In the genomic region with DNA sequence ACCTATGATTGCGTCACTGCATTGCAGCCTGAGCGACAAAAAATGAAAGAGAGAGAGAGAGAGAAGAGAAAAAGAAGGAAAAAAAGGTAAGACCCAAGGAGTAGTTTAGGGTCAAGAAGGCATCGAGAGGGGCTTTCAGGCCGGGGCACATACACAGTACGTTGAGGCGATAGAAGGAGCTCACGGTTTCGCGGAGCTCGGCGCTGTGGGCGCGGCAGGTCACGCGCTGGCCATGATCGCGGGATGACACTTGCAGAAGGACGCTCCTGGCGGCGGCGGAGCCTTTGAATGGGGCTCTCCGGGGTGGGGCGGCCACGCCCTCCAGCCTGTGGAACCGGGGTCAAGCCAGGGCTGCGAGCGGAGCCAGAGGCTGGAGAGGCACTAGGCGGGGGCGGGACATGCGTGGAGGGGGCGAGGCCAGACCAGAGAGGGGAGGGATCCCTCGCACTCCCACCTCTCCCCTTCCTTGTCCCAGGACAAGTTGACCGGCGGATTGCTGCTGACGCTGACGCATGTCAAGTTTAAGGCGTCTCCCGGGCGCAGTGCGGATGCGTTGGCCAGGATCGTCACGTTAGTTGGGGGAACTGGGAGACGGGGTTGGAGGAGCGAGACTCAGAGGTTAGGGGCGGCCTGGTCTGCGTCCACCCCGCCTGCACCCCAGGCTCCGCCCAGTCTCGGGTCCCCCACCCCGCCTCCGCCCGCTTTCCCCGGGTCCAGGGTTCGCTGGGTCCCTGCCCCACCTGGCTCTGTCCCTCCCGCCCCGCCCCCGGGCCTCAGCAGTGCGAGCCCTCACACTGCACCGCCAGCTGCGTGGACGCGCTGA, we compare ENCODE assay signal across 1 cellular context.
TF ChIP-seq lines count a peak whose summit lies in the region.

No MANE protein-coding gene starts in this region.

TF ChIP-seq in HepG2, 621 proteins besides CTCF, POLR2A, EP300 and RAD21 (continued from another document and continues in another):
- TF ChIP-seq, protein P1, sequence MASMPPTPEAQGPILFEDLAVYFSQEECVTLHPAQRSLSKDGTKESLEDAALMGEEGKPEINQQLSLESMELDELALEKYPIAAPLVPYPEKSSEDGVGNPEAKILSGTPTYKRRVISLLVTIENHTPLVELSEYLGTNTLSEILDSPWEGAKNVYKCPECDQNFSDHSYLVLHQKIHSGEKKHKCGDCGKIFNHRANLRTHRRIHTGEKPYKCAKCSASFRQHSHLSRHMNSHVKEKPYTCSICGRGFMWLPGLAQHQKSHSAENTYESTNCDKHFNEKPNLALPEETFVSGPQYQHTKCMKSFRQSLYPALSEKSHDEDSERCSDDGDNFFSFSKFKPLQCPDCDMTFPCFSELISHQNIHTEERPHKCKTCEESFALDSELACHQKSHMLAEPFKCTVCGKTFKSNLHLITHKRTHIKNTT (CRISPR knock-in tag; IDR thresholded peaks at IDR 0.05), result no peak
- TF ChIP-seq, protein P2, sequence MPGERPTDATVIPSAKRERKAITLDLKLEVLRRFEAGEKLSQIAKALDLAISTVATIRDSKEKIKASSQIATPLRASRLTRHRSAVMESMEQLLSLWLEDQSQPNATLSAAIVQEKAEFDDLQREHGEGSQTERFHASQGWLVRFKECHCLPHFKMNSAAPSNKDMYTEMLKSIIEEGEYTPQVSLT (CRISPR knock-in tag; IDR thresholded peaks at IDR 0.05; ENCODE audit: borderline replicate concordance, low read depth), result no peak
- TF ChIP-seq, protein P3, sequence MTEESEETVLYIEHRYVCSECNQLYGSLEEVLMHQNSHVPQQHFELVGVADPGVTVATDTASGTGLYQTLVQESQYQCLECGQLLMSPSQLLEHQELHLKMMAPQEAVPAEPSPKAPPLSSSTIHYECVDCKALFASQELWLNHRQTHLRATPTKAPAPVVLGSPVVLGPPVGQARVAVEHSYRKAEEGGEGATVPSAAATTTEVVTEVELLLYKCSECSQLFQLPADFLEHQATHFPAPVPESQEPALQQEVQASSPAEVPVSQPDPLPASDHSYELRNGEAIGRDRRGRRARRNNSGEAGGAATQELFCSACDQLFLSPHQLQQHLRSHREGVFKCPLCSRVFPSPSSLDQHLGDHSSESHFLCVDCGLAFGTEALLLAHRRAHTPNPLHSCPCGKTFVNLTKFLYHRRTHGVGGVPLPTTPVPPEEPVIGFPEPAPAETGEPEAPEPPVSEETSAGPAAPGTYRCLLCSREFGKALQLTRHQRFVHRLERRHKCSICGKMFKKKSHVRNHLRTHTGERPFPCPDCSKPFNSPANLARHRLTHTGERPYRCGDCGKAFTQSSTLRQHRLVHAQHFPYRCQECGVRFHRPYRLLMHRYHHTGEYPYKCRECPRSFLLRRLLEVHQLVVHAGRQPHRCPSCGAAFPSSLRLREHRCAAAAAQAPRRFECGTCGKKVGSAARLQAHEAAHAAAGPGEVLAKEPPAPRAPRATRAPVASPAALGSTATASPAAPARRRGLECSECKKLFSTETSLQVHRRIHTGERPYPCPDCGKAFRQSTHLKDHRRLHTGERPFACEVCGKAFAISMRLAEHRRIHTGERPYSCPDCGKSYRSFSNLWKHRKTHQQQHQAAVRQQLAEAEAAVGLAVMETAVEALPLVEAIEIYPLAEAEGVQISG (CRISPR knock-in tag; IDR thresholded peaks at IDR 0.05), result 0 out of 2 replicates have a peak, but pooled peaks have one; percentile 29
- no peak for TF ChIP-seq MATR3 (CRISPR knock-in tag; IDR thresholded peaks at IDR 0.05)
- TF ChIP-seq NR1H2 (CRISPR knock-in tag; IDR thresholded peaks at IDR 0.05; ENCODE audit: borderline replicate concordance, low read depth), result no peak
- no peak for TF ChIP-seq ZNF253 (CRISPR knock-in tag; IDR thresholded peaks at IDR 0.05; ENCODE audit: borderline replicate concordance)
- TF ChIP-seq, protein P4, sequence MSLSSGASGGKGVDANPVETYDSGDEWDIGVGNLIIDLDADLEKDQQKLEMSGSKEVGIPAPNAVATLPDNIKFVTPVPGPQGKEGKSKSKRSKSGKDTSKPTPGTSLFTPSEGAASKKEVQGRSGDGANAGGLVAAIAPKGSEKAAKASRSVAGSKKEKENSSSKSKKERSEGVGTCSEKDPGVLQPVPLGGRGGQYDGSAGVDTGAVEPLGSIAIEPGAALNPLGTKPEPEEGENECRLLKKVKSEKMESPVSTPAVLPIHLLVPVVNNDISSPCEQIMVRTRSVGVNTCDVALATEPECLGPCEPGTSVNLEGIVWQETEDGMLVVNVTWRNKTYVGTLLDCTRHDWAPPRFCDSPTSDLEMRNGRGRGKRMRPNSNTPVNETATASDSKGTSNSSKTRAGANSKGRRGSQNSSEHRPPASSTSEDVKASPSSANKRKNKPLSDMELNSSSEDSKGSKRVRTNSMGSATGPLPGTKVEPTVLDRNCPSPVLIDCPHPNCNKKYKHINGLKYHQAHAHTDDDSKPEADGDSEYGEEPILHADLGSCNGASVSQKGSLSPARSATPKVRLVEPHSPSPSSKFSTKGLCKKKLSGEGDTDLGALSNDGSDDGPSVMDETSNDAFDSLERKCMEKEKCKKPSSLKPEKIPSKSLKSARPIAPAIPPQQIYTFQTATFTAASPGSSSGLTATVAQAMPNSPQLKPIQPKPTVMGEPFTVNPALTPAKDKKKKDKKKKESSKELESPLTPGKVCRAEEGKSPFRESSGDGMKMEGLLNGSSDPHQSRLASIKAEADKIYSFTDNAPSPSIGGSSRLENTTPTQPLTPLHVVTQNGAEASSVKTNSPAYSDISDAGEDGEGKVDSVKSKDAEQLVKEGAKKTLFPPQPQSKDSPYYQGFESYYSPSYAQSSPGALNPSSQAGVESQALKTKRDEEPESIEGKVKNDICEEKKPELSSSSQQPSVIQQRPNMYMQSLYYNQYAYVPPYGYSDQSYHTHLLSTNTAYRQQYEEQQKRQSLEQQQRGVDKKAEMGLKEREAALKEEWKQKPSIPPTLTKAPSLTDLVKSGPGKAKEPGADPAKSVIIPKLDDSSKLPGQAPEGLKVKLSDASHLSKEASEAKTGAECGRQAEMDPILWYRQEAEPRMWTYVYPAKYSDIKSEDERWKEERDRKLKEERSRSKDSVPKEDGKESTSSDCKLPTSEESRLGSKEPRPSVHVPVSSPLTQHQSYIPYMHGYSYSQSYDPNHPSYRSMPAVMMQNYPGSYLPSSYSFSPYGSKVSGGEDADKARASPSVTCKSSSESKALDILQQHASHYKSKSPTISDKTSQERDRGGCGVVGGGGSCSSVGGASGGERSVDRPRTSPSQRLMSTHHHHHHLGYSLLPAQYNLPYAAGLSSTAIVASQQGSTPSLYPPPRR (CRISPR knock-in tag; IDR thresholded peaks at IDR 0.05; ENCODE audit: borderline replicate concordance), result peak; percentile 42; the same call in 1 of the 2 replicates
- no peak for TF ChIP-seq ZKSCAN8 (CRISPR knock-in tag; IDR thresholded peaks at IDR 0.05; ENCODE audit: borderline replicate concordance)
- no peak for TF ChIP-seq MTF1 (CRISPR knock-in tag; IDR thresholded peaks at IDR 0.05)
- TF ChIP-seq ZNF329 (CRISPR knock-in tag; IDR thresholded peaks at IDR 0.05; ENCODE audit: low read depth), result no peak
- no peak for TF ChIP-seq ZNF577 (CRISPR knock-in tag; IDR thresholded peaks at IDR 0.05; ENCODE audit: borderline replicate concordance, low read depth)
- TF ChIP-seq MED8 (CRISPR knock-in tag; IDR thresholded peaks at IDR 0.05; ENCODE audit: insufficient replicate concordance), result no peak
- peak; percentile 69; the same call in 1 of the 2 replicates for TF ChIP-seq CEBPB (IDR thresholded peaks at IDR 0.05; ENCODE audit: borderline replicate concordance, low read depth, low read length)
- no peak for TF ChIP-seq SP1 (IDR thresholded peaks at IDR 0.05)
- 0 out of 2 replicates have a peak, but pooled peaks have one; percentile 23 for TF ChIP-seq SP1 (CRISPR knock-in tag; IDR thresholded peaks at IDR 0.05)
- no peak for TF ChIP-seq ZNF382 (CRISPR knock-in tag; IDR thresholded peaks at IDR 0.05; ENCODE audit: borderline replicate concordance)
- no peak for TF ChIP-seq HDAC6 (IDR thresholded peaks at IDR 0.05; ENCODE audit: low read depth, low read length)
- TF ChIP-seq ZBTB1 (CRISPR knock-in tag; IDR thresholded peaks at IDR 0.05; ENCODE audit: borderline replicate concordance), result no peak
- TF ChIP-seq, protein P5, sequence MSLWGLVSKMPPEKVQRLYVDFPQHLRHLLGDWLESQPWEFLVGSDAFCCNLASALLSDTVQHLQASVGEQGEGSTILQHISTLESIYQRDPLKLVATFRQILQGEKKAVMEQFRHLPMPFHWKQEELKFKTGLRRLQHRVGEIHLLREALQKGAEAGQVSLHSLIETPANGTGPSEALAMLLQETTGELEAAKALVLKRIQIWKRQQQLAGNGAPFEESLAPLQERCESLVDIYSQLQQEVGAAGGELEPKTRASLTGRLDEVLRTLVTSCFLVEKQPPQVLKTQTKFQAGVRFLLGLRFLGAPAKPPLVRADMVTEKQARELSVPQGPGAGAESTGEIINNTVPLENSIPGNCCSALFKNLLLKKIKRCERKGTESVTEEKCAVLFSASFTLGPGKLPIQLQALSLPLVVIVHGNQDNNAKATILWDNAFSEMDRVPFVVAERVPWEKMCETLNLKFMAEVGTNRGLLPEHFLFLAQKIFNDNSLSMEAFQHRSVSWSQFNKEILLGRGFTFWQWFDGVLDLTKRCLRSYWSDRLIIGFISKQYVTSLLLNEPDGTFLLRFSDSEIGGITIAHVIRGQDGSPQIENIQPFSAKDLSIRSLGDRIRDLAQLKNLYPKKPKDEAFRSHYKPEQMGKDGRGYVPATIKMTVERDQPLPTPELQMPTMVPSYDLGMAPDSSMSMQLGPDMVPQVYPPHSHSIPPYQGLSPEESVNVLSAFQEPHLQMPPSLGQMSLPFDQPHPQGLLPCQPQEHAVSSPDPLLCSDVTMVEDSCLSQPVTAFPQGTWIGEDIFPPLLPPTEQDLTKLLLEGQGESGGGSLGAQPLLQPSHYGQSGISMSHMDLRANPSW (CRISPR knock-in tag; IDR thresholded peaks at IDR 0.05; ENCODE audit: borderline replicate concordance), result no peak
- no peak for TF ChIP-seq ETV5 (CRISPR knock-in tag; IDR thresholded peaks at IDR 0.05; ENCODE audit: borderline replicate concordance)
- no peak for TF ChIP-seq ZNF850 (CRISPR knock-in tag; conservative IDR thresholded peaks at IDR 0.05)
- TF ChIP-seq, protein P6, sequence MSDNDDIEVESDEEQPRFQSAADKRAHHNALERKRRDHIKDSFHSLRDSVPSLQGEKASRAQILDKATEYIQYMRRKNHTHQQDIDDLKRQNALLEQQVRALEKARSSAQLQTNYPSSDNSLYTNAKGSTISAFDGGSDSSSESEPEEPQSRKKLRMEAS (IDR thresholded peaks at IDR 0.05), result no peak
- no peak for TF ChIP-seq ZNF510 (CRISPR knock-in tag; IDR thresholded peaks at IDR 0.05; ENCODE audit: low read depth)
- TF ChIP-seq, protein P7, sequence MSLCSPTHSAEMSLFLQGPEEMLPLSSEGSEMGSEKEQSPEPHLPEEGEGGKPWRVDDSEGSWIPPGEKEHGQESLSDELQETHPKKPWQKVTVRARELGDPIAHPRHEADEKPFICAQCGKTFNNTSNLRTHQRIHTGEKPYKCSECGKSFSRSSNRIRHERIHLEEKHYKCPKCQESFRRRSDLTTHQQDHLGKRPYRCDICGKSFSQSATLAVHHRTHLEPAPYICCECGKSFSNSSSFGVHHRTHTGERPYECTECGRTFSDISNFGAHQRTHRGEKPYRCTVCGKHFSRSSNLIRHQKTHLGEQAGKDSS (CRISPR knock-in tag; IDR thresholded peaks at IDR 0.05; ENCODE audit: borderline replicate concordance, low read depth), result no peak
- no peak for TF ChIP-seq CBX2 (IDR thresholded peaks at IDR 0.05; ENCODE audit: low read depth, low read length)
- no peak for TF ChIP-seq CBX2 (CRISPR knock-in tag; IDR thresholded peaks at IDR 0.05; ENCODE audit: low read depth)
- TF ChIP-seq NR3C1 (CRISPR knock-in tag; IDR thresholded peaks at IDR 0.05), result no peak
- TF ChIP-seq, protein P8, sequence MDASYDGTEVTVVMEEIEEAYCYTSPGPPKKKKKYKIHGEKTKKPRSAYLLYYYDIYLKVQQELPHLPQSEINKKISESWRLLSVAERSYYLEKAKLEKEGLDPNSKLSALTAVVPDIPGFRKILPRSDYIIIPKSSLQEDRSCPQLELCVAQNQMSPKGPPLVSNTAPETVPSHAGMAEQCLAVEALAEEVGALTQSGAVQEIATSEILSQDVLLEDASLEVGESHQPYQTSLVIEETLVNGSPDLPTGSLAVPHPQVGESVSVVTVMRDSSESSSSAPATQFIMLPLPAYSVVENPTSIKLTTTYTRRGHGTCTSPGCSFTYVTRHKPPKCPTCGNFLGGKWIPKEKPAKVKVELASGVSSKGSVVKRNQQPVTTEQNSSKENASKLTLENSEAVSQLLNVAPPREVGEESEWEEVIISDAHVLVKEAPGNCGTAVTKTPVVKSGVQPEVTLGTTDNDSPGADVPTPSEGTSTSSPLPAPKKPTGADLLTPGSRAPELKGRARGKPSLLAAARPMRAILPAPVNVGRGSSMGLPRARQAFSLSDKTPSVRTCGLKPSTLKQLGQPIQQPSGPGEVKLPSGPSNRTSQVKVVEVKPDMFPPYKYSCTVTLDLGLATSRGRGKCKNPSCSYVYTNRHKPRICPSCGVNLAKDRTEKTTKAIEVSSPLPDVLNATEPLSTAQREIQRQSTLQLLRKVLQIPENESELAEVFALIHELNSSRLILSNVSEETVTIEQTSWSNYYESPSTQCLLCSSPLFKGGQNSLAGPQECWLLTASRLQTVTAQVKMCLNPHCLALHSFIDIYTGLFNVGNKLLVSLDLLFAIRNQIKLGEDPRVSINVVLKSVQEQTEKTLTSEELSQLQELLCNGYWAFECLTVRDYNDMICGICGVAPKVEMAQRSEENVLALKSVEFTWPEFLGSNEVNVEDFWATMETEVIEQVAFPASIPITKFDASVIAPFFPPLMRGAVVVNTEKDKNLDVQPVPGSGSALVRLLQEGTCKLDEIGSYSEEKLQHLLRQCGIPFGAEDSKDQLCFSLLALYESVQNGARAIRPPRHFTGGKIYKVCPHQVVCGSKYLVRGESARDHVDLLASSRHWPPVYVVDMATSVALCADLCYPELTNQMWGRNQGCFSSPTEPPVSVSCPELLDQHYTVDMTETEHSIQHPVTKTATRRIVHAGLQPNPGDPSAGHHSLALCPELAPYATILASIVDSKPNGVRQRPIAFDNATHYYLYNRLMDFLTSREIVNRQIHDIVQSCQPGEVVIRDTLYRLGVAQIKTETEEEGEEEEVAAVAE (CRISPR knock-in tag; IDR thresholded peaks at IDR 0.05; ENCODE audit: borderline replicate concordance), result no peak
- TF ChIP-seq MAFK (conservative IDR thresholded peaks at IDR 0.05 in 1 of 2, IDR thresholded peaks at IDR 0.05 in 1 of 2; ENCODE audit: low read length in 2 of 2), result no peak
- TF ChIP-seq BCL6 (CRISPR knock-in tag; IDR thresholded peaks at IDR 0.05), result peak; percentile 70; the same call in 1 of the 2 replicates
- TF ChIP-seq, protein P9, sequence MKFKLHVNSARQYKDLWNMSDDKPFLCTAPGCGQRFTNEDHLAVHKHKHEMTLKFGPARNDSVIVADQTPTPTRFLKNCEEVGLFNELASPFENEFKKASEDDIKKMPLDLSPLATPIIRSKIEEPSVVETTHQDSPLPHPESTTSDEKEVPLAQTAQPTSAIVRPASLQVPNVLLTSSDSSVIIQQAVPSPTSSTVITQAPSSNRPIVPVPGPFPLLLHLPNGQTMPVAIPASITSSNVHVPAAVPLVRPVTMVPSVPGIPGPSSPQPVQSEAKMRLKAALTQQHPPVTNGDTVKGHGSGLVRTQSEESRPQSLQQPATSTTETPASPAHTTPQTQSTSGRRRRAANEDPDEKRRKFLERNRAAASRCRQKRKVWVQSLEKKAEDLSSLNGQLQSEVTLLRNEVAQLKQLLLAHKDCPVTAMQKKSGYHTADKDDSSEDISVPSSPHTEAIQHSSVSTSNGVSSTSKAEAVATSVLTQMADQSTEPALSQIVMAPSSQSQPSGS (CRISPR knock-in tag; IDR thresholded peaks at IDR 0.05), result no peak
